Comparison of ENCODE assay signal across 1 cellular context in genomic region chr14:48974994-48975393, GRCh38.
TF ChIP-seq lines count a peak whose summit lies in the region.

No MANE protein-coding gene starts in this region.

TF ChIP-seq in H1, 55 proteins besides CTCF, POLR2A, EP300 and RAD21:
- TF ChIP-seq SP1 (IDR thresholded peaks at IDR 0.05; ENCODE audit: low read depth, low read length), result no peak
- TF ChIP-seq TCF12 (IDR thresholded peaks at IDR 0.05; ENCODE audit: low read depth, low read length), result no peak
- no peak for TF ChIP-seq GTF2F1 (IDR thresholded peaks at IDR 0.05; ENCODE audit: borderline replicate concordance, low read depth, low read length)
- TF ChIP-seq, protein P1, sequence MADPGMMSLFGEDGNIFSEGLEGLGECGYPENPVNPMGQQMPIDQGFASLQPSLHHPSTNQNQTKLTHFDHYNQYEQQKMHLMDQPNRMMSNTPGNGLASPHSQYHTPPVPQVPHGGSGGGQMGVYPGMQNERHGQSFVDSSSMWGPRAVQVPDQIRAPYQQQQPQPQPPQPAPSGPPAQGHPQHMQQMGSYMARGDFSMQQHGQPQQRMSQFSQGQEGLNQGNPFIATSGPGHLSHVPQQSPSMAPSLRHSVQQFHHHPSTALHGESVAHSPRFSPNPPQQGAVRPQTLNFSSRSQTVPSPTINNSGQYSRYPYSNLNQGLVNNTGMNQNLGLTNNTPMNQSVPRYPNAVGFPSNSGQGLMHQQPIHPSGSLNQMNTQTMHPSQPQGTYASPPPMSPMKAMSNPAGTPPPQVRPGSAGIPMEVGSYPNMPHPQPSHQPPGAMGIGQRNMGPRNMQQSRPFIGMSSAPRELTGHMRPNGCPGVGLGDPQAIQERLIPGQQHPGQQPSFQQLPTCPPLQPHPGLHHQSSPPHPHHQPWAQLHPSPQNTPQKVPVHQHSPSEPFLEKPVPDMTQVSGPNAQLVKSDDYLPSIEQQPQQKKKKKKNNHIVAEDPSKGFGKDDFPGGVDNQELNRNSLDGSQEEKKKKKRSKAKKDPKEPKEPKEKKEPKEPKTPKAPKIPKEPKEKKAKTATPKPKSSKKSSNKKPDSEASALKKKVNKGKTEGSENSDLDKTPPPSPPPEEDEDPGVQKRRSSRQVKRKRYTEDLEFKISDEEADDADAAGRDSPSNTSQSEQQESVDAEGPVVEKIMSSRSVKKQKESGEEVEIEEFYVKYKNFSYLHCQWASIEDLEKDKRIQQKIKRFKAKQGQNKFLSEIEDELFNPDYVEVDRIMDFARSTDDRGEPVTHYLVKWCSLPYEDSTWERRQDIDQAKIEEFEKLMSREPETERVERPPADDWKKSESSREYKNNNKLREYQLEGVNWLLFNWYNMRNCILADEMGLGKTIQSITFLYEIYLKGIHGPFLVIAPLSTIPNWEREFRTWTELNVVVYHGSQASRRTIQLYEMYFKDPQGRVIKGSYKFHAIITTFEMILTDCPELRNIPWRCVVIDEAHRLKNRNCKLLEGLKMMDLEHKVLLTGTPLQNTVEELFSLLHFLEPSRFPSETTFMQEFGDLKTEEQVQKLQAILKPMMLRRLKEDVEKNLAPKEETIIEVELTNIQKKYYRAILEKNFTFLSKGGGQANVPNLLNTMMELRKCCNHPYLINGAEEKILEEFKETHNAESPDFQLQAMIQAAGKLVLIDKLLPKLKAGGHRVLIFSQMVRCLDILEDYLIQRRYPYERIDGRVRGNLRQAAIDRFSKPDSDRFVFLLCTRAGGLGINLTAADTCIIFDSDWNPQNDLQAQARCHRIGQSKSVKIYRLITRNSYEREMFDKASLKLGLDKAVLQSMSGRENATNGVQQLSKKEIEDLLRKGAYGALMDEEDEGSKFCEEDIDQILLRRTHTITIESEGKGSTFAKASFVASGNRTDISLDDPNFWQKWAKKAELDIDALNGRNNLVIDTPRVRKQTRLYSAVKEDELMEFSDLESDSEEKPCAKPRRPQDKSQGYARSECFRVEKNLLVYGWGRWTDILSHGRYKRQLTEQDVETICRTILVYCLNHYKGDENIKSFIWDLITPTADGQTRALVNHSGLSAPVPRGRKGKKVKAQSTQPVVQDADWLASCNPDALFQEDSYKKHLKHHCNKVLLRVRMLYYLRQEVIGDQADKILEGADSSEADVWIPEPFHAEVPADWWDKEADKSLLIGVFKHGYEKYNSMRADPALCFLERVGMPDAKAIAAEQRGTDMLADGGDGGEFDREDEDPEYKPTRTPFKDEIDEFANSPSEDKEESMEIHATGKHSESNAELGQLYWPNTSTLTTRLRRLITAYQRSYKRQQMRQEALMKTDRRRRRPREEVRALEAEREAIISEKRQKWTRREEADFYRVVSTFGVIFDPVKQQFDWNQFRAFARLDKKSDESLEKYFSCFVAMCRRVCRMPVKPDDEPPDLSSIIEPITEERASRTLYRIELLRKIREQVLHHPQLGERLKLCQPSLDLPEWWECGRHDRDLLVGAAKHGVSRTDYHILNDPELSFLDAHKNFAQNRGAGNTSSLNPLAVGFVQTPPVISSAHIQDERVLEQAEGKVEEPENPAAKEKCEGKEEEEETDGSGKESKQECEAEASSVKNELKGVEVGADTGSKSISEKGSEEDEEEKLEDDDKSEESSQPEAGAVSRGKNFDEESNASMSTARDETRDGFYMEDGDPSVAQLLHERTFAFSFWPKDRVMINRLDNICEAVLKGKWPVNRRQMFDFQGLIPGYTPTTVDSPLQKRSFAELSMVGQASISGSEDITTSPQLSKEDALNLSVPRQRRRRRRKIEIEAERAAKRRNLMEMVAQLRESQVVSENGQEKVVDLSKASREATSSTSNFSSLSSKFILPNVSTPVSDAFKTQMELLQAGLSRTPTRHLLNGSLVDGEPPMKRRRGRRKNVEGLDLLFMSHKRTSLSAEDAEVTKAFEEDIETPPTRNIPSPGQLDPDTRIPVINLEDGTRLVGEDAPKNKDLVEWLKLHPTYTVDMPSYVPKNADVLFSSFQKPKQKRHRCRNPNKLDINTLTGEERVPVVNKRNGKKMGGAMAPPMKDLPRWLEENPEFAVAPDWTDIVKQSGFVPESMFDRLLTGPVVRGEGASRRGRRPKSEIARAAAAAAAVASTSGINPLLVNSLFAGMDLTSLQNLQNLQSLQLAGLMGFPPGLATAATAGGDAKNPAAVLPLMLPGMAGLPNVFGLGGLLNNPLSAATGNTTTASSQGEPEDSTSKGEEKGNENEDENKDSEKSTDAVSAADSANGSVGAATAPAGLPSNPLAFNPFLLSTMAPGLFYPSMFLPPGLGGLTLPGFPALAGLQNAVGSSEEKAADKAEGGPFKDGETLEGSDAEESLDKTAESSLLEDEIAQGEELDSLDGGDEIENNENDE (IDR thresholded peaks at IDR 0.05; ENCODE audit: insufficient replicate concordance, low read length), result no peak
- TF ChIP-seq CBX5 (IDR thresholded peaks at IDR 0.05; ENCODE audit: low read depth, low read length), result no peak
- no peak for TF ChIP-seq RNF2 (IDR thresholded peaks at IDR 0.05; ENCODE audit: borderline replicate concordance, low read depth, low read length, missing control alignments, poor library complexity, severe bottlenecking)
- TF ChIP-seq KDM5A (IDR thresholded peaks at IDR 0.05; ENCODE audit: low read length), result no peak
- no peak for TF ChIP-seq CHD2 (IDR thresholded peaks at IDR 0.05; ENCODE audit: low read length)
- TF ChIP-seq KDM1A (IDR thresholded peaks at IDR 0.05; ENCODE audit: borderline replicate concordance, low read length), result no peak
- TF ChIP-seq TAF1 (IDR thresholded peaks at IDR 0.05; ENCODE audit: low read depth, low read length), result no peak
- no peak for TF ChIP-seq SRF (IDR thresholded peaks at IDR 0.05; ENCODE audit: low read depth, low read length)
- TF ChIP-seq RBBP5 (IDR thresholded peaks at IDR 0.05; ENCODE audit: borderline replicate concordance, low read depth, low read length), result no peak
- no peak for TF ChIP-seq SP2 (IDR thresholded peaks at IDR 0.05; ENCODE audit: low read length)
- TF ChIP-seq TAF7 (optimal IDR thresholded peaks at IDR 0.05; ENCODE audit: borderline replicate concordance, low read depth, low read length), result no peak
- no peak for TF ChIP-seq ASH2L (IDR thresholded peaks at IDR 0.05; ENCODE audit: low read length)
- no peak for TF ChIP-seq NRF1 (IDR thresholded peaks at IDR 0.05; ENCODE audit: low read depth, low read length)
- TF ChIP-seq GABPA (IDR thresholded peaks at IDR 0.05; ENCODE audit: borderline replicate concordance, insufficient read depth, low read length), result no peak
- TF ChIP-seq SIX5 (IDR thresholded peaks at IDR 0.05; ENCODE audit: low read depth, low read length), result no peak
